In genomic region chr11:117879516-117880480, GRCh38 we compare ENCODE assay signal across 21 cellular contexts. TPM values are rescaled to one million over a fixed set of nuclear protein-coding genes. Genes with fewer than 3 reads are reported as not detected.
DNase-seq lines count a peak whose midpoint lies in the region; ATAC-seq and TF ChIP-seq lines count a peak whose summit lies in the region.
"Had no signal": no experiment of that assay in that cellular context is flagged by ENCODE, and none has a peak within 500 bp of the region (broad histone marks: within the 10 kb centered on the region; RNA-seq: fewer than 3 reads in every experiment).

No MANE protein-coding gene starts in this region.

- H3K4me1 ChIP-seq in right atrium auricular region: peaks cover 0 to 34% of the 10 kb centered on the region in 2 donors
- H3K4me1 ChIP-seq: A549 had no signal

- H3K4me3 ChIP-seq in right atrium auricular region: no peak overlapping the region
- H3K4me3 ChIP-seq: A549, BLaER1, GM12878 had no signal

- no peak overlapping the region for H3K27ac ChIP-seq in right atrium auricular region
- H3K27ac ChIP-seq: A549, BLaER1 had no signal

- TF ChIP-seq CTCF in right atrium auricular region (IDR thresholded peaks at IDR 0.05): no peak

- intact Hi-C loops in left ventricle myocardium superior (cut with micrococcal nuclease) (no loop called here), posterior vena cava (cut with DNase I) (loop anchor here in 1 of 2 donors (1.0 kb wide), 1 partner anchor 58 kb away; no protein-coding TSS in a partner anchor)

- DNase-seq in right atrium auricular region (ENCODE audit: low spot score) (peak; percentile 36), left ventricle myocardium superior (no peak), islet precursor cell (peak; percentile 46), posterior vena cava (ENCODE audit: low spot score) (peak; percentile 63), NCI-H345 treated with DMSO at 0.1 percent for 48 hours (lab: John Stamatoyannopoulos, UW; ENCODE audit: unreplicated experiment) (no peak), AML-193 (lab: John Stamatoyannopoulos, UW) (no peak)
- DNase-seq: CD4-positive, alpha-beta memory T cell; DMS153; EL; GOT3; KBM-7; NCI-H1105; NCI-H1694; NCI-H510A; NCI-H774; OCI-M1; Right ventricle myocardium superior had no signal

- no peaks in the 10 kb centered on the region for H3K36me3 ChIP-seq in right atrium auricular region
- H3K36me3 ChIP-seq: BLaER1 had no signal

- no peak for ATAC-seq in left ventricle myocardium superior
- no peak for ATAC-seq in GM21367 (IDR thresholded peaks at IDR 0.05; ENCODE audit: unreplicated experiment)
- ATAC-seq: A549, GM12878 had no signal

- no peaks in the 10 kb centered on the region for H3K9me3 ChIP-seq in right atrium auricular region
- H3K9me3 ChIP-seq: A549, BLaER1 had no signal

- H3K27me3 ChIP-seq in right atrium auricular region: no peaks in the 10 kb centered on the region

RNA-seq across cellular contexts. Expression of gene FXYD6, which starts 3.3 kb away (rescaled TPM):
- 10 to 100 TPM; 28.6 to 42.6 TPM for total RNA-seq in right atrium auricular region
- 35.4 TPM for total RNA-seq in left ventricle myocardium superior
- total RNA-seq in posterior vena cava: 100 to 1,000 TPM in 1 of 2 donors, 10 to 100 TPM in 1; 62.8 to 107 TPM
- total RNA-seq: CD4-positive, alpha-beta memory T cell had no signal

RNA-seq across cellular contexts. Expression of gene TMPRSS13, which starts 49.4 kb away (rescaled TPM):
- not detected for total RNA-seq in right atrium auricular region
- total RNA-seq in left ventricle myocardium superior: 0.15 TPM
- under 1 TPM; 0.24 to 0.37 TPM for total RNA-seq in posterior vena cava
- total RNA-seq: Right ventricle myocardium superior had no signal

RNA-seq across cellular contexts. Expression of gene FXYD2, which starts 55.3 kb away (rescaled TPM):
- under 1 TPM; 0.59 to 0.78 TPM for total RNA-seq in right atrium auricular region
- 1.4 TPM for total RNA-seq in left ventricle myocardium superior
- 1 to 10 TPM; 3.6 to 4.5 TPM for total RNA-seq in posterior vena cava

Comparison
In these comparisons a context has a peak if more than half of its experiments do, and no peak if none do; other contexts are left out.
1. DNase-seq: peak in right atrium auricular region (single experiment), islet precursor cell (single experiment) and posterior vena cava (single experiment); none in left ventricle myocardium superior (single experiment), NCI-H345 treated with DMSO at 0.1 percent for 48 hours (single experiment) and AML-193 (0 of 2).